ENCODE assay signal across 9 cellular contexts in genomic region chr5:54742417-54742889, GRCh38.
DNase-seq lines count a peak whose midpoint lies in the region; ATAC-seq and TF ChIP-seq lines count a peak whose summit lies in the region.
"Had no signal": no experiment of that assay in that cellular context is flagged by ENCODE, and none has a peak within 500 bp of the region (broad histone marks: within the 10 kb centered on the region; RNA-seq: fewer than 3 reads in every experiment).

No MANE protein-coding gene starts in this region.

- H3K4me1 ChIP-seq in Loucy (ENCODE audit: insufficient read depth, low read length, poor library complexity, severe bottlenecking) (peaks cover 49% of the 10 kb centered on the region), colonic mucosa (peaks cover 4% of the 10 kb centered on the region), aorta (ENCODE audit: control insufficient read depth in 1 of 2, insufficient read depth in 2 of 2, low read length in 2 of 2) (peaks cover 0 to 2% of the 10 kb centered on the region in 2 donors), suprapubic skin (peaks cover 27% of the 10 kb centered on the region), tibial nerve (peaks cover 0 to 33% (median 21%) of the 10 kb centered on the region in 4 donors)

- TF ChIP-seq EP300 in suprapubic skin (IDR thresholded peaks at IDR 0.05) (no peak), tibial nerve (IDR thresholded peaks at IDR 0.05) (no peak)

- H2AFZ ChIP-seq in Loucy (ENCODE audit: low read length) = no peak overlapping the region

- intact Hi-C loops in colonic mucosa (cut with DNase I) (no loop called here), aorta (cut with DNase I) (no loop called here)

- no peaks in the 10 kb centered on the region for H4K20me1 ChIP-seq in Loucy (ENCODE audit: insufficient read depth, low read length, poor library complexity, severe bottlenecking)

- 38 to 39% methylated on average over 7 of the region's 7 CpGs for WGBS in aorta, 2 donors
- 26% methylated on average over 7 of the region's 7 CpGs for WGBS in suprapubic skin
- 51 to 61% methylated on average over 7 of the region's 7 CpGs for WGBS in tibial nerve, 2 donors

- H3K27me3 ChIP-seq in Loucy (ENCODE audit: insufficient read depth, low read length, poor library complexity, severe bottlenecking) (no peaks in the 10 kb centered on the region), colonic mucosa (no peaks in the 10 kb centered on the region), aorta (ENCODE audit: control insufficient read depth in 1 of 2, insufficient read depth in 2 of 2, low read length in 1 of 2) (no peaks in the 10 kb centered on the region), suprapubic skin (no peaks in the 10 kb centered on the region), tibial nerve (no peaks in the 10 kb centered on the region)

- H3K9me2 ChIP-seq in Loucy (replicated peaks; ENCODE audit: low read depth, low read length) = no peaks in the 10 kb centered on the region

- H3K4me3 ChIP-seq in Loucy (ENCODE audit: low read length, poor library complexity, severe bottlenecking) = no peak overlapping the region
- H3K4me3 ChIP-seq in colonic mucosa = no peak overlapping the region
- H3K4me3 ChIP-seq in aorta (ENCODE audit: low read length in 2 of 2) = no peak overlapping the region
- no peak overlapping the region for H3K4me3 ChIP-seq in suprapubic skin
- no peak overlapping the region for H3K4me3 ChIP-seq in tibial nerve

- H3K9ac ChIP-seq in Loucy (ENCODE audit: low read depth, low read length, poor library complexity, severe bottlenecking) (no peak overlapping the region), colonic mucosa (ENCODE audit: low read depth in 2 of 2, low read length in 2 of 2) (no peak overlapping the region)

- H3K36me3 ChIP-seq in Loucy (ENCODE audit: insufficient read depth, low read length) (no peaks in the 10 kb centered on the region), colonic mucosa (no peaks in the 10 kb centered on the region), aorta (ENCODE audit: control insufficient read depth in 1 of 2, insufficient read depth in 2 of 2, low read length in 1 of 2) (no peaks in the 10 kb centered on the region), suprapubic skin (no peaks in the 10 kb centered on the region), tibial nerve (no peaks in the 10 kb centered on the region)

- no peak overlapping the region for H3K4me2 ChIP-seq in Loucy (ENCODE audit: low read depth, low read length, poor library complexity, severe bottlenecking)

- H3K27ac ChIP-seq in colonic mucosa (no peak overlapping the region), aorta (ENCODE audit: low read depth in 1 of 2, low read length in 2 of 2) (no peak overlapping the region), suprapubic skin (no peak overlapping the region), tibial nerve (peak overlapping the region in 2 of 4 donors; percentile 24 to 87)

- TF ChIP-seq POLR2A in suprapubic skin (IDR thresholded peaks at IDR 0.05) (no peak), tibial nerve (IDR thresholded peaks at IDR 0.05) (no peak)

- TF ChIP-seq CTCF in Loucy (conservative IDR thresholded peaks at IDR 0.05; ENCODE audit: low read length) (0 out of 2 replicates have a peak, but pooled peaks have one; percentile 11), colonic mucosa (IDR thresholded peaks at IDR 0.05) (no peak), suprapubic skin (IDR thresholded peaks at IDR 0.05) (no peak), tibial nerve (IDR thresholded peaks at IDR 0.05) (no peak)

- H3F3A ChIP-seq in Loucy (ENCODE audit: low read depth) = peaks cover 3% of the 10 kb centered on the region; the same call in 1 of the 2 replicates

- DNase-seq in CMK (ENCODE audit: low read depth) (peak; percentile 20), colonic mucosa (peak; percentile 44), lung microvascular endothelial cell (ENCODE audit: low read depth in 2 of 2) (peak; percentile 47 to 48), aorta (no peak), suprapubic skin (ENCODE audit: low spot score in 2 of 2) (no peak), tibial nerve (ENCODE audit: low spot score in 2 of 2) (no peak)
- DNase-seq: naive thymus-derived CD8-positive, alpha-beta T cell had no signal

- ATAC-seq in aorta (ENCODE audit: low FRiP score) (no peak), HG03520 (IDR thresholded peaks at IDR 0.05; ENCODE audit: unreplicated experiment) (no peak)
- ATAC-seq: naive thymus-derived CD8-positive, alpha-beta T cell had no signal

- H3K79me2 ChIP-seq in Loucy (ENCODE audit: insufficient read depth, low read length) = no peaks in the 10 kb centered on the region

- H3K9me3 ChIP-seq in Loucy (ENCODE audit: insufficient read depth, low read depth, low read length) = no peaks in the 10 kb centered on the region
- no peaks in the 10 kb centered on the region for H3K9me3 ChIP-seq in colonic mucosa
- no peaks in the 10 kb centered on the region for H3K9me3 ChIP-seq in aorta (ENCODE audit: control insufficient read depth, low read length)
- H3K9me3 ChIP-seq in suprapubic skin = no peaks in the 10 kb centered on the region
- H3K9me3 ChIP-seq in tibial nerve = no peaks in the 10 kb centered on the region

Comparison
In these comparisons a context has a peak if more than half of its experiments do, and no peak if none do; other contexts are left out.
1. DNase-seq: peak in CMK (single experiment), colonic mucosa (single experiment) and lung microvascular endothelial cell (2 of 2); none in aorta (0 of 2), suprapubic skin (0 of 2) and tibial nerve (0 of 2).